8 cellular contexts compared by ENCODE assay signal in genomic region chr7:136687693-136688322, GRCh38.
A peak's percentile ranks its signal among the peaks of the same experiment; 100 is the strongest.
DNase-seq lines count a peak whose midpoint lies in the region; ATAC-seq, FAIRE-seq and TF ChIP-seq lines count a peak whose summit lies in the region.

No MANE protein-coding gene starts in this region.

- CTCF ChIA-PET in A549 (lab: Yijun Ruan, JAX) = interaction anchor here (0.9 to 2.1 kb wide), 4 partner anchors 10 to 238 kb away, joined by 3 to 5 read pairs (median 3); no protein-coding TSS in a partner anchor
- CTCF ChIA-PET in naive thymus-derived CD4-positive, alpha-beta T cell (lab: Charles Lee) = no interaction called here

- H3K4me2 ChIP-seq in A549 = no peak overlapping the region

- no peak for FAIRE-seq in A549 (lab: Jason Lieb, UNC)

- no peaks in the 10 kb centered on the region for H3K36me3 Mint-ChIP-seq in neural crest cell (ENCODE audit: low read depth)
- no peaks in the 10 kb centered on the region for H3K36me3 Mint-ChIP-seq in naive thymus-derived CD4-positive, alpha-beta T cell

- H3K4me1 ChIP-seq in A549 (no peaks in the 10 kb centered on the region), body of pancreas (no peaks in the 10 kb centered on the region)
- H3K4me1 ChIP-seq in naive thymus-derived CD4-positive, alpha-beta T cell (ENCODE audit: control insufficient read depth in 2 of 2, insufficient read depth in 2 of 2, low read length in 2 of 2) = no peaks in the 10 kb centered on the region

- H3K9me3 ChIP-seq in A549 (no peaks in the 10 kb centered on the region), body of pancreas (no peaks in the 10 kb centered on the region)
- H3K9me3 ChIP-seq in naive thymus-derived CD4-positive, alpha-beta T cell (ENCODE audit: control insufficient read depth in 2 of 3, low read length in 3 of 3) = no peaks in the 10 kb centered on the region

- H3K27ac Mint-ChIP-seq in neural crest cell (ENCODE audit: unreplicated experiment) = no peak overlapping the region
- no peak overlapping the region for H3K27ac Mint-ChIP-seq in naive thymus-derived CD4-positive, alpha-beta T cell

- no peak for TF ChIP-seq POLR2A in A549 (IDR thresholded peaks at IDR 0.05; ENCODE audit: low read length)
- TF ChIP-seq POLR2A in body of pancreas (IDR thresholded peaks at IDR 0.05) = no peak

- TF ChIP-seq CTCF in A549 (IDR thresholded peaks at IDR 0.05) (peak; percentile 25; the same call in 2 of the 3 replicates), GM12872 (IDR thresholded peaks at IDR 0.05; ENCODE audit: insufficient read depth, low read depth, low read length) (peak; percentile 62), body of pancreas (IDR thresholded peaks at IDR 0.05) (peak in 6 of 7 experiments; percentile 20 to 42 (median 36)), neural crest cell (conservative IDR thresholded peaks at IDR 0.05) (peak; percentile 64)

- peak in 1 of 2 experiments; percentile 41; a peak in 1 of 6 replicates for ATAC-seq in A549
- no peak for ATAC-seq in body of pancreas
- no peak for ATAC-seq in naive thymus-derived CD4-positive, alpha-beta T cell
- ATAC-seq in GM19328 (IDR thresholded peaks at IDR 0.05; ENCODE audit: unreplicated experiment) = no peak

- no peak for TF ChIP-seq EP300 in A549 (IDR thresholded peaks at IDR 0.05)

- H3K4me3 Mint-ChIP-seq in neural crest cell = no peak overlapping the region
- no peak overlapping the region for H3K4me3 Mint-ChIP-seq in naive thymus-derived CD4-positive, alpha-beta T cell

- H3K27me3 ChIP-seq in body of pancreas = no peaks in the 10 kb centered on the region
- H3K27me3 ChIP-seq in naive thymus-derived CD4-positive, alpha-beta T cell (ENCODE audit: control insufficient read depth in 2 of 2, insufficient read depth in 2 of 2, low read length in 2 of 2) = no peaks in the 10 kb centered on the region

- intact Hi-C loops in body of pancreas (cut with DNase I) = no loop called here
- intact Hi-C loops in naive thymus-derived CD4-positive, alpha-beta T cell (cut with micrococcal nuclease) = no loop called here
- intact Hi-C loops in posterior vena cava (cut with DNase I) = no loop called here

- POLR2A ChIA-PET in A549 (lab: Yijun Ruan, JAX) = no interaction called here
- POLR2A ChIA-PET in naive thymus-derived CD4-positive, alpha-beta T cell (lab: Charles Lee) = interaction anchor here (0.8 kb wide), 1 partner anchor 48 kb away, joined by 3 read pairs; no protein-coding TSS in a partner anchor

- H3K4me3 ChIP-seq in A549 (no peak overlapping the region), body of pancreas (no peak overlapping the region)
- H3K4me3 ChIP-seq in naive thymus-derived CD4-positive, alpha-beta T cell (ENCODE audit: low read length) = no peak overlapping the region

- DNase-seq in A549 (ENCODE audit: low read depth in 1 of 2, low spot score in 1 of 2) = peak; percentile 3 to 24
- DNase-seq in M059J (ENCODE audit: low read depth) = peak; percentile 44
- peak in 1 of 4 donors; percentile 13 for DNase-seq in body of pancreas
- DNase-seq in neural crest cell (ENCODE audit: low read depth, low spot score) = peak; percentile 14
- DNase-seq in naive thymus-derived CD4-positive, alpha-beta T cell = no peak
- no peak for DNase-seq in posterior vena cava (ENCODE audit: low spot score)

- H3K36me3 ChIP-seq in body of pancreas (replicated peaks in 1 of 2; ENCODE audit: insufficient read depth in 1 of 2, low read depth in 2 of 2) = no peaks in the 10 kb centered on the region
- no peaks in the 10 kb centered on the region for H3K36me3 ChIP-seq in naive thymus-derived CD4-positive, alpha-beta T cell (ENCODE audit: control insufficient read depth in 2 of 3, insufficient read depth in 3 of 3, low read length in 3 of 3)

- no peaks in the 10 kb centered on the region for H3K27me3 Mint-ChIP-seq in neural crest cell (ENCODE audit: low read depth)
- H3K27me3 Mint-ChIP-seq in naive thymus-derived CD4-positive, alpha-beta T cell = no peaks in the 10 kb centered on the region

- no peaks in the 10 kb centered on the region for H3K9me3 Mint-ChIP-seq in neural crest cell
- H3K9me3 Mint-ChIP-seq in naive thymus-derived CD4-positive, alpha-beta T cell = peaks cover 0 to 7% (median 2%) of the 10 kb centered on the region in 11 donors

- no peak; a peak in 1 of 5 replicates for TF ChIP-seq RAD21 in A549 (conservative IDR thresholded peaks at IDR 0.05 in 1 of 2, IDR thresholded peaks at IDR 0.05 in 1 of 2)

- H3K27ac ChIP-seq in A549 = no peak overlapping the region
- H3K27ac ChIP-seq in body of pancreas = no peak overlapping the region
- H3K27ac ChIP-seq in naive thymus-derived CD4-positive, alpha-beta T cell (ENCODE audit: low read depth, low read length) = no peak overlapping the region

- no peaks in the 10 kb centered on the region for H3K4me1 Mint-ChIP-seq in neural crest cell
- peaks cover 0 to 1% (median 0%) of the 10 kb centered on the region in 7 donors for H3K4me1 Mint-ChIP-seq in naive thymus-derived CD4-positive, alpha-beta T cell

- 9% methylated on average over 2 of the region's 2 CpGs for WGBS in A549 (ENCODE audit: missing lambda C conversion rate)
- WGBS in body of pancreas, 2 donors = 54 to 61% methylated on average over 2 of the region's 2 CpGs

TF ChIP-seq in A549, 52 proteins besides CTCF, POLR2A, EP300 and RAD21:
- TF ChIP-seq CBX8 (IDR thresholded peaks at IDR 0.05) (no peak), ATOH8 (CRISPR knock-in tag; IDR thresholded peaks at IDR 0.05; ENCODE audit: low read depth) (no peak)

Comparison
In these comparisons a context has a peak if more than half of its experiments do, and no peak if none do; other contexts are left out.
1. DNase-seq: peak in A549 (2 of 2), M059J (single experiment) and neural crest cell (single experiment); none in naive thymus-derived CD4-positive, alpha-beta T cell (0 of 9) and posterior vena cava (single experiment).
2. Peak in every context shown above with its lines, with median percentiles within 50 percentile points of each other: CTCF ChIP-seq.